15 cellular contexts compared by ENCODE assay signal in genomic region chr10:88227342-88228018, GRCh38.
DNase-seq lines count a peak whose midpoint lies in the region; ATAC-seq and TF ChIP-seq lines count a peak whose summit lies in the region.
"Had no signal": no experiment of that assay in that cellular context is flagged by ENCODE, and none has a peak within 500 bp of the region (broad histone marks: within the 10 kb centered on the region; RNA-seq: fewer than 3 reads in every experiment).

No MANE protein-coding gene starts in this region.

- no peak for TF ChIP-seq CTCF in breast epithelium (IDR thresholded peaks at IDR 0.05)
- no peak for TF ChIP-seq CTCF in spleen (IDR thresholded peaks at IDR 0.05 in 8 of 11, conservative IDR thresholded peaks at IDR 0.05 in 3 of 11)
- TF ChIP-seq CTCF in WERI-Rb-1 (IDR thresholded peaks at IDR 0.05; ENCODE audit: low read depth, low read length) = no peak

- H3K4me1 ChIP-seq in breast epithelium = no peaks in the 10 kb centered on the region
- H3K4me1 ChIP-seq in spleen = no peaks in the 10 kb centered on the region

- 61 to 73% (median 70%) methylated on average over 8 of the region's 8 CpGs for WGBS in spleen, 5 donors

- TF ChIP-seq POLR2A in breast epithelium (IDR thresholded peaks at IDR 0.05) (no peak), spleen (IDR thresholded peaks at IDR 0.05) (no peak)

- intact Hi-C loops in breast epithelium (cut with DNase I; ENCODE audit: low total_unique reads) = no loop called here
- intact Hi-C loops in spleen (cut with DNase I; ENCODE audit: low total_unique reads) = no loop called here

- ATAC-seq in HG03565 (IDR thresholded peaks at IDR 0.05; ENCODE audit: unreplicated experiment) = no peak
- ATAC-seq: activated CD8-positive, alpha-beta T cell treated with anti-CD3 and anti-CD28 coated beads for 36 hours had no signal

- DNase-seq in LHCN-M2 (ENCODE audit: low read depth) = peak; percentile 19
- DNase-seq in breast epithelium (ENCODE audit: low spot score in 2 of 2) = no peak
- DNase-seq in iPS-NIHi11 (ENCODE audit: low spot score) = peak; percentile 67
- DNase-seq in spleen = no peak
- DNase-seq in NCI-H2029 treated with DMSO at 0.1 percent for 48 hours (lab: John Stamatoyannopoulos, UW) = no peak
- DNase-seq in WERI-Rb-1 = no peak
- DNase-seq in activated CD4-positive, alpha-beta T cell treated with anti-CD3 and anti-CD28 coated beads for 4 hours = no peak
- DNase-seq: activated CD8-positive, alpha-beta T cell treated with anti-CD3 and anti-CD28 coated beads for 36 hours; CD4-positive, CD25-positive, alpha-beta regulatory T cell; effector CD4-positive, alpha-beta T cell; Kasumi-1; NCI-H82; stimulated activated CD4-positive, alpha-beta T cell treated with anti-CD3 and anti-CD28 coated beads, Interleukin-4, amount 100 ng/mL, for 24 hours had no signal

- no peak overlapping the region for H3K4me3 ChIP-seq in breast epithelium
- H3K4me3 ChIP-seq in spleen = no peak overlapping the region
- H3K4me3 ChIP-seq in WERI-Rb-1 (ENCODE audit: low read depth, low read length) = no peak overlapping the region

- H3K9me3 ChIP-seq in breast epithelium (no peaks in the 10 kb centered on the region), spleen (peaks cover 0 to 5% (median 0%) of the 10 kb centered on the region in 8 donors), WERI-Rb-1 (ENCODE audit: severe bottlenecking) (no peaks in the 10 kb centered on the region)
- H3K9me3 ChIP-seq: neutrophil had no signal

- H3K27me3 ChIP-seq in breast epithelium (no peaks in the 10 kb centered on the region), spleen (replicated peaks in 1 of 7) (no peaks in the 10 kb centered on the region), WERI-Rb-1 (ENCODE audit: insufficient read depth, low read depth, severe bottlenecking) (no peaks in the 10 kb centered on the region)
- H3K27me3 ChIP-seq: neutrophil had no signal

- H3K27ac ChIP-seq in breast epithelium (peak overlapping the region; percentile 3 to 62), spleen (peak overlapping the region in 5 of 8 donors; percentile 1 to 55 (median 41)), WERI-Rb-1 (no peak overlapping the region)
- H3K27ac ChIP-seq: neutrophil had no signal

- H3K36me3 ChIP-seq in breast epithelium = no peaks in the 10 kb centered on the region
- no peaks in the 10 kb centered on the region for H3K36me3 ChIP-seq in spleen
- H3K36me3 ChIP-seq in WERI-Rb-1 = no peaks in the 10 kb centered on the region
- H3K36me3 ChIP-seq: neutrophil had no signal

Comparison
In these comparisons a context has a peak if more than half of its experiments do, and no peak if none do; other contexts are left out.
1. DNase-seq: peak in LHCN-M2 (single experiment) and iPS-NIHi11 (single experiment); none in breast epithelium (0 of 2), spleen (single experiment), NCI-H2029 treated with DMSO at 0.1 percent for 48 hours (single experiment), WERI-Rb-1 (single experiment) and activated CD4-positive, alpha-beta T cell treated with anti-CD3 and anti-CD28 coated beads for 4 hours (0 of 2).